ENCODE assay signal across 8 cellular contexts in genomic region chr16:84699712-84700517, GRCh38. TPM values are rescaled to one million over a fixed set of nuclear protein-coding genes. Genes with fewer than 3 reads are reported as not detected.
DNase-seq lines count a peak whose midpoint lies in the region; ATAC-seq and FAIRE-seq lines count a peak whose summit lies in the region.

Gene USP10 (plus strand): TSS chr16:84700000. CDS start chr16:84700091, 91 bp downstream.

- H3K27ac ChIP-seq in muscle layer of colon (ENCODE audit: low read depth, low read length), result peak within 1 kb of the TSS; percentile 81

- peaks cover 10% of the 10 kb centered on the region for H3K4me1 ChIP-seq in muscle layer of colon (ENCODE audit: insufficient read depth, low read length)

- no peaks in the 10 kb centered on the region for H3K9me3 ChIP-seq in muscle layer of colon (ENCODE audit: low read length)

- peak within 1 kb of the TSS; percentile 17 for H3K9ac ChIP-seq in muscle layer of colon (ENCODE audit: low read length)

- peak; percentile 98 for FAIRE-seq in HTR-8/SVneo (lab: Jason Lieb, UNC)

- no peaks in the 10 kb centered on the region for H3K27me3 ChIP-seq in muscle layer of colon (ENCODE audit: control insufficient read depth in 1 of 2, insufficient read depth in 2 of 2, low read length in 2 of 2)

- peak within 1 kb of the TSS; percentile 58 to 60 for H3K4me3 ChIP-seq in muscle layer of colon (ENCODE audit: low read depth in 1 of 2, low read length in 2 of 2)

- no peaks in the 10 kb centered on the region for H3K36me3 ChIP-seq in muscle layer of colon (ENCODE audit: insufficient read depth, low read length)

- peak; percentile 79 for ATAC-seq in GM19468 (IDR thresholded peaks at IDR 0.05; ENCODE audit: extremely low read depth, unreplicated experiment)
- ATAC-seq in esophagus mucosa, result peak; percentile 84

- peak; percentile 74 for DNase-seq in COR-L47 (lab: John Stamatoyannopoulos, UW)
- DNase-seq in HTR-8/SVneo (ENCODE audit: insufficient read length, low spot score), result peak; percentile 98
- DNase-seq in OCI-M1 (lab: John Stamatoyannopoulos, UW), result peak; percentile 86
- peak; percentile 87 for DNase-seq in activated T-cell treated with anti-CD3 and anti-CD28 coated beads for 48 hours (ENCODE audit: low read depth)
- peak; percentile 54 to 63 for DNase-seq in stimulated activated CD8-positive, alpha-beta memory T cell treated with anti-CD3 and anti-CD28 coated beads, Interleukin-7, amount 100 ng/mL, for 1 hour (ENCODE audit: low read depth in 2 of 2)

RNA-seq across cellular contexts. Expression of gene USP10, which starts in this region (rescaled TPM):
- total RNA-seq in esophagus mucosa, result 63.0 TPM

Comparison
In these comparisons a context has a peak if more than half of its experiments do, and no peak if none do; other contexts are left out.
1. Peak in every context shown above with its lines: DNase-seq, ATAC-seq, H3K4me3 ChIP-seq and H3K27ac ChIP-seq.